In genomic region chr10:30027057-30028005, GRCh38 we compare ENCODE assay signal across 7 cellular contexts. TPM values are rescaled to one million over a fixed set of nuclear protein-coding genes. Genes with fewer than 3 reads are reported as not detected.
DNase-seq lines count a peak whose midpoint lies in the region; ATAC-seq and TF ChIP-seq lines count a peak whose summit lies in the region.

No MANE protein-coding gene starts in this region.

- H3K4me3 ChIP-seq in right atrium auricular region: no peak overlapping the region

- DNase-seq in NOMO-1 treated with dmso at 0.1 percent for 144 hours (lab: John Stamatoyannopoulos, UW; ENCODE audit: unreplicated experiment) (peak; percentile 85), activated T-helper 1 cell treated with Interleukin-2 at 50 U/mL for 16 hours (ENCODE audit: low read depth) (peak; percentile 76), right atrium auricular region (ENCODE audit: low spot score) (peak; percentile 67), NCI-H1092 (lab: John Stamatoyannopoulos, UW) (no peak)
- peak; percentile 64 to 82 for DNase-seq in stimulated activated CD4-positive, alpha-beta T cell treated with anti-CD3 and anti-CD28 coated beads, Interleukin-4, amount 100 ng/mL, for 4 hours

- ATAC-seq in GM18861 (IDR thresholded peaks at IDR 0.05; ENCODE audit: unreplicated experiment) (peak; percentile 89), HG02884 (IDR thresholded peaks at IDR 0.05; ENCODE audit: unreplicated experiment) (peak; percentile 87)

- peak overlapping the region; percentile 4 to 15 for H3K27ac ChIP-seq in right atrium auricular region

- peaks cover 36% of the 10 kb centered on the region for H3K36me3 ChIP-seq in right atrium auricular region

- H3K4me1 ChIP-seq in right atrium auricular region: peaks cover 0 to 44% of the 10 kb centered on the region in 2 donors

- no peaks in the 10 kb centered on the region for H3K27me3 ChIP-seq in right atrium auricular region

- no peak for TF ChIP-seq CTCF in right atrium auricular region (IDR thresholded peaks at IDR 0.05)

- H3K9me3 ChIP-seq in right atrium auricular region: no peaks in the 10 kb centered on the region

RNA-seq across cellular contexts. Expression of gene JCAD, which starts 32.1 kb away (rescaled TPM):
- 10 to 100 TPM; 34.1 to 39.8 TPM for total RNA-seq in right atrium auricular region
